Comparison of ENCODE assay signal across 24 cellular contexts in the genomic region with DNA sequence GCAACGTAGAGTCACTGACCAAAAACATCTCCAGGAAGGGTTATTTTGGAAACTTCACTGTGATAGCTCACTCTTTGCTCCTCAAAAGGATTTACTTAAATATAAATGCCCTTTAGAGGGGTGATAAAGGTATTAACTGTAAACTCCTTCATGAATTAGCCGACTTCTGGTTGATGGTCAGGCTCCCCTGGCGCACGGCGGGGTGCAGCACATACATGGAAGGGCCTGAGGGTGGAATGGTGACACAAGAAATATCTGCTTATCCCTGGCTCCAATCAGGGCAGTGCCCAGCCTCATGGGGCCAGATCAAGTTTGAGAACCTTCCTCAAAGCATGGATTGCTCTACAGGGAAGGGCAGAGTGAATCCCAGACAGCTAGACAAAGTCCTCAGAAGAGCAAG.
"Had no signal": no experiment of that assay in that cellular context is flagged by ENCODE, and none has a peak within 500 bp of the region (broad histone marks: within the 10 kb centered on the region; RNA-seq: fewer than 3 reads in every experiment).

No MANE protein-coding gene starts in this region.

- H3K4me1 Mint-ChIP-seq: activated T-helper 17 cell treated with anti-CD3 and anti-CD28 coated beads, Interleukin-2, amount 50 U/mL, for 72 hours; central memory CD8-positive, alpha-beta T cell had no signal

- H3K36me3 Mint-ChIP-seq: activated naive CD4-positive, alpha-beta T cell treated with anti-CD3 and anti-CD28 coated beads, Interleukin-2, amount 50 U/mL, for 72 hours; natural killer cell treated with Interleukin-12 subunit alpha and Interleukin-12 subunit beta and Interleukin-15 and Interleukin-18, amount 100 ng/mL, for 72 hours had no signal

- DNase-seq: activated CD4-positive, alpha-beta T cell treated with anti-CD3 and anti-CD28 coated beads for 1 hour; activated CD4-positive, alpha-beta T cell treated with anti-CD3 and anti-CD28 coated beads, Interleukin-2, amount 50 U/mL, for 1 hour; activated CD8-positive, alpha-beta T cell treated with anti-CD3 and anti-CD28 coated beads, Interleukin-2, amount 10 ng/mL, durations not matched to agents 7 days and 5 days; activated T-cell treated with anti-CD3 and anti-CD28 coated beads, Interleukin-2, amount 50 U/mL, for 24 hours; colonic mucosa; endodermal cell; kidney; left ventricle myocardium inferior; midbrain; pancreas; psoas muscle; stimulated activated CD4-positive, alpha-beta T cell treated with anti-CD3 and anti-CD28 coated beads, Interleukin-1b, Interleukin-23, amount 100 ng/mL, for 48 hours; substantia nigra; T-helper 1 cell; thyroid gland; WERI-Rb-1 had no signal

- H3K4me1 ChIP-seq: ascending aorta, psoas muscle, right atrium auricular region, thyroid gland had no signal

- H3K9me3 ChIP-seq: ascending aorta, colonic mucosa, left ventricle myocardium inferior, pancreas, psoas muscle, right atrium auricular region, thyroid gland had no signal

- ATAC-seq: activated CD8-positive, alpha-beta T cell treated with anti-CD3 and anti-CD28 coated beads, Interleukin-2, amount 10 ng/mL, durations not matched to agents 7 days and 5 days; activated naive CD4-positive, alpha-beta T cell treated with anti-CD3 and anti-CD28 coated beads, Interleukin-2, amount 50 U/mL, for 72 hours; activated T-helper 17 cell treated with anti-CD3 and anti-CD28 coated beads, Interleukin-2, amount 50 U/mL, for 72 hours; natural killer cell treated with Interleukin-12 subunit alpha and Interleukin-12 subunit beta and Interleukin-15 and Interleukin-18, amount 100 ng/mL, for 72 hours; pancreas; psoas muscle had no signal

- H3K9me3 Mint-ChIP-seq: activated naive CD4-positive, alpha-beta T cell treated with anti-CD3 and anti-CD28 coated beads, Interleukin-2, amount 50 U/mL, for 72 hours; activated T-cell treated with anti-CD3 and anti-CD28 coated beads, Interleukin-2, amount 50 U/mL, for 24 hours; activated T-helper 17 cell treated with anti-CD3 and anti-CD28 coated beads, Interleukin-2, amount 50 U/mL, for 72 hours; central memory CD8-positive, alpha-beta T cell; endodermal cell; natural killer cell treated with Interleukin-12 subunit alpha and Interleukin-12 subunit beta and Interleukin-15 and Interleukin-18, amount 100 ng/mL, for 72 hours; stimulated activated naive CD8-positive, alpha-beta T cell treated with anti-CD3 and anti-CD28 coated beads, Interleukin-15, Interleukin-2, amounts not matched to agents 100 ng/mL and 50 ng/mL, for 24 hours had no signal

- H3K36me3 ChIP-seq: ascending aorta, colonic mucosa, left ventricle myocardium inferior, pancreas, right atrium auricular region, thyroid gland, WERI-Rb-1 had no signal

- H3K27ac Mint-ChIP-seq: activated CD8-positive, alpha-beta T cell treated with anti-CD3 and anti-CD28 coated beads, Interleukin-2, amount 10 ng/mL, durations not matched to agents 7 days and 5 days; activated naive CD4-positive, alpha-beta T cell treated with anti-CD3 and anti-CD28 coated beads, Interleukin-2, amount 50 U/mL, for 72 hours; activated T-cell treated with anti-CD3 and anti-CD28 coated beads, Interleukin-2, amount 50 U/mL, for 24 hours; activated T-helper 17 cell treated with anti-CD3 and anti-CD28 coated beads, Interleukin-2, amount 50 U/mL, for 72 hours; endodermal cell; natural killer cell treated with Interleukin-12 subunit alpha and Interleukin-12 subunit beta and Interleukin-15 and Interleukin-18, amount 100 ng/mL, for 72 hours; stimulated activated naive CD8-positive, alpha-beta T cell treated with anti-CD3 and anti-CD28 coated beads, Interleukin-15, Interleukin-2, amounts not matched to agents 100 ng/mL and 50 ng/mL, for 24 hours had no signal

- H3K4me3 Mint-ChIP-seq: activated CD8-positive, alpha-beta T cell treated with anti-CD3 and anti-CD28 coated beads, Interleukin-2, amount 10 ng/mL, durations not matched to agents 7 days and 5 days; activated T-cell treated with anti-CD3 and anti-CD28 coated beads, Interleukin-2, amount 50 U/mL, for 24 hours; activated T-helper 17 cell treated with anti-CD3 and anti-CD28 coated beads, Interleukin-2, amount 50 U/mL, for 72 hours; central memory CD8-positive, alpha-beta T cell; endodermal cell; natural killer cell treated with Interleukin-12 subunit alpha and Interleukin-12 subunit beta and Interleukin-15 and Interleukin-18, amount 100 ng/mL, for 72 hours; stimulated activated naive CD8-positive, alpha-beta T cell treated with anti-CD3 and anti-CD28 coated beads, Interleukin-15, Interleukin-2, amounts not matched to agents 100 ng/mL and 50 ng/mL, for 24 hours had no signal

- H3K4me3 ChIP-seq: ascending aorta, colonic mucosa, left ventricle myocardium inferior, pancreas, psoas muscle, right atrium auricular region, thyroid gland had no signal

- H3K27ac ChIP-seq: ascending aorta, colonic mucosa, epithelial cell of prostate, left ventricle myocardium inferior, pancreas, psoas muscle, right atrium auricular region, thyroid gland, WERI-Rb-1 had no signal

- H3K27me3 ChIP-seq: ascending aorta, colonic mucosa, pancreas, right atrium auricular region, thyroid gland had no signal
